9 cellular contexts compared by ENCODE assay signal in genomic region chr16:3443108-3444031, GRCh38. TPM values are rescaled to one million over a fixed set of nuclear protein-coding genes. Genes with fewer than 3 reads are reported as not detected.
DNase-seq lines count a peak whose midpoint lies in the region; ATAC-seq and TF ChIP-seq lines count a peak whose summit lies in the region.
"Had no signal": no experiment of that assay in that cellular context is flagged by ENCODE, and none has a peak within 500 bp of the region (broad histone marks: within the 10 kb centered on the region; RNA-seq: fewer than 3 reads in every experiment).

TSS of gene NAA60 (plus strand) at chr16:3443680. CDS start at chr16:3476228, 32,548 bp downstream.
TSS of gene ZNF597 (minus strand) at chr16:3443504. CDS start at chr16:3443153, 351 bp downstream.

- H3K36me3 Mint-ChIP-seq in activated CD4-positive, alpha-beta T cell treated with anti-CD3 and anti-CD28 coated beads, Interleukin-2, amount 10 ng/mL, durations not matched to agents 24 days and 14 days (ENCODE audit: low read depth) = peaks cover 45% of the 10 kb centered on the region

- intact Hi-C loops in activated CD4-positive, alpha-beta T cell treated with anti-CD3 and anti-CD28 coated beads, Interleukin-2, amount 10 ng/mL, durations not matched to agents 24 days and 14 days (cut with micrococcal nuclease) = loop anchor here (1.0 to 2.0 kb wide), 3 partner anchors 42 to 179 kb away; partner anchors contain the start of genes ZNF174, ZNF263 and ZSCAN32
- intact Hi-C loops in left colon (cut with DNase I, micrococcal nuclease) = no loop called here

- peak; percentile 85 for DNase-seq in NCI-H226
- peak; percentile 94 for DNase-seq in activated CD4-positive, alpha-beta T cell treated with anti-CD3 and anti-CD28 coated beads, Interleukin-2, amount 10 ng/mL, durations not matched to agents 24 days and 14 days
- DNase-seq in coronary artery (ENCODE audit: low spot score) = peak; percentile 88
- peak; percentile 76 to 87 for DNase-seq in left colon
- peak; percentile 54 to 58 for DNase-seq in stimulated activated CD4-positive, alpha-beta T cell treated with anti-CD3 and anti-CD28 coated beads, Interleukin-1b, Interleukin-23, amount 100 ng/mL, for 4 hours (ENCODE audit: low read depth in 2 of 2)

- peak; percentile 68 for TF ChIP-seq POLR2A in GM18526 (IDR thresholded peaks at IDR 0.05; ENCODE audit: extremely low read depth, insufficient read length)

- H3K27me3 Mint-ChIP-seq in activated CD4-positive, alpha-beta T cell treated with anti-CD3 and anti-CD28 coated beads, Interleukin-2, amount 10 ng/mL, durations not matched to agents 24 days and 14 days = no peaks in the 10 kb centered on the region

- H3K4me3 ChIP-seq in coronary artery = peak within 1 kb of the TSS; percentile 72

- TF ChIP-seq CTCF in 22Rv1 (IDR thresholded peaks at IDR 0.05) (no peak), coronary artery (IDR thresholded peaks at IDR 0.05) (no peak)

- H3K27ac ChIP-seq in 22Rv1 (peak within 1 kb of the TSS; percentile 63), coronary artery (peak within 1 kb of the TSS; percentile 33 to 82)

- peaks cover 15% of the 10 kb centered on the region for H3K9me3 Mint-ChIP-seq in activated CD4-positive, alpha-beta T cell treated with anti-CD3 and anti-CD28 coated beads, Interleukin-2, amount 10 ng/mL, durations not matched to agents 24 days and 14 days

- peak within 1 kb of the TSS; percentile 90 for H3K4me3 Mint-ChIP-seq in activated CD4-positive, alpha-beta T cell treated with anti-CD3 and anti-CD28 coated beads, Interleukin-2, amount 10 ng/mL, durations not matched to agents 24 days and 14 days

- H3K4me1 Mint-ChIP-seq in activated CD4-positive, alpha-beta T cell treated with anti-CD3 and anti-CD28 coated beads, Interleukin-2, amount 10 ng/mL, durations not matched to agents 24 days and 14 days = peaks cover 17% of the 10 kb centered on the region

- ATAC-seq in HG03097 (IDR thresholded peaks at IDR 0.05; ENCODE audit: low FRiP score, unreplicated experiment) = peak; percentile 74
- peak; percentile 98 for ATAC-seq in left colon

- peak within 1 kb of the TSS; percentile 96 for H3K27ac Mint-ChIP-seq in activated CD4-positive, alpha-beta T cell treated with anti-CD3 and anti-CD28 coated beads, Interleukin-2, amount 10 ng/mL, durations not matched to agents 24 days and 14 days

RNA-seq across cellular contexts. Expression of gene NAA60, which starts in this region (rescaled TPM):
- 31.4 and 34.7 TPM in 2 replicates for total RNA-seq in activated CD4-positive, alpha-beta T cell treated with anti-CD3 and anti-CD28 coated beads, Interleukin-2, amount 10 ng/mL, durations not matched to agents 24 days and 14 days
- 10 to 100 TPM; 76.5 to 85.3 TPM for total RNA-seq in left colon

RNA-seq across cellular contexts. Expression of gene ZNF597, which starts in this region (rescaled TPM):
- 1.9 and 2.1 TPM in 2 replicates for total RNA-seq in activated CD4-positive, alpha-beta T cell treated with anti-CD3 and anti-CD28 coated beads, Interleukin-2, amount 10 ng/mL, durations not matched to agents 24 days and 14 days
- 1 to 10 TPM; 1.5 to 1.6 TPM for total RNA-seq in left colon
- total RNA-seq: Daoy had no signal

Comparison
In these comparisons a context has a peak if more than half of its experiments do, and no peak if none do; other contexts are left out.
1. Peak in every context shown above with its lines: DNase-seq, ATAC-seq, H3K4me3 ChIP-seq and H3K27ac ChIP-seq.